In the genomic region with DNA sequence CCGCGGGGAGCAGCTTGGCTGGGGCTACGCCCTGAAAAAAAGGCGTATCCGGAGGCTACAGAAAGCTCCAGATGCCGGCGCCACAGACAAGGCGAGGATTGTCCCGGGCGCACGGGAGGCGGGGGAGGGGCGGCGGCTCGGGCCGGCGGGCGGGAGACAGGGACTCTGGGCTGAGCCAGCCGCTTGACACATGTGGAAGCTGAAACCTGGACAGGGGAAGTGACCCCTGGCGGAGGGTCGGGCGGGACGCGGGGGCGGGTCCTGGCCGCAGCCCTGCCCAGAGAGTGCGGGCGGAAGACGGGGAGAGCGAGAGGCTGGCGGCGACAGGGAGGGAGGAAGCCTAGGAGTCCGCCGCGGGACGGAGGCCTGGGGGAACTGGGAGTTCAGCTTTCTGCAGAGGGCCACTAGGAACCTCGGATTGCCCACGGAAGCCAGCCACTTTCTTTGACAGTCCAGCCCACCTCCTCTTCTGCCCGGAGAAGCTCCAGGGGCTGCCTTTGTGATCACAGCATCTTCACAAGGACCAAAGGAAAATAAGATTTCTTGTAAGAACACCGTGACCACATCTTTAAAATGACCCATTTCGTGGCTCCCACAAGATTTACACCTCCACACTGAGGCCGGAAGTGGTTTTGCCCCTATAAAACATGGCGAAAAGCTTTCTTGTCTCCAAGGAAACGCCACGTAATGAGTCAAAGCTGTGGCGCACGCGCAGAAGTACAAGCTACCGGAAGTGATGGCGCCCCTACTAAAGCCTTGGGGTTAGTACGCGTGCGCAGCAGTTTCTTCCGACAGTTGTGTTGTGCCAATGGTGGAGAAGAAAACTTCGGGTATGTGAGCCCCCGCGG, we compare ENCODE assay signal across 8 cellular contexts. TPM values are rescaled to one million over a fixed set of nuclear protein-coding genes. Genes with fewer than 3 reads are reported as not detected.
DNase-seq lines count a peak whose midpoint lies in the region; ATAC-seq and TF ChIP-seq lines count a peak whose summit lies in the region.

A gene with protein sequence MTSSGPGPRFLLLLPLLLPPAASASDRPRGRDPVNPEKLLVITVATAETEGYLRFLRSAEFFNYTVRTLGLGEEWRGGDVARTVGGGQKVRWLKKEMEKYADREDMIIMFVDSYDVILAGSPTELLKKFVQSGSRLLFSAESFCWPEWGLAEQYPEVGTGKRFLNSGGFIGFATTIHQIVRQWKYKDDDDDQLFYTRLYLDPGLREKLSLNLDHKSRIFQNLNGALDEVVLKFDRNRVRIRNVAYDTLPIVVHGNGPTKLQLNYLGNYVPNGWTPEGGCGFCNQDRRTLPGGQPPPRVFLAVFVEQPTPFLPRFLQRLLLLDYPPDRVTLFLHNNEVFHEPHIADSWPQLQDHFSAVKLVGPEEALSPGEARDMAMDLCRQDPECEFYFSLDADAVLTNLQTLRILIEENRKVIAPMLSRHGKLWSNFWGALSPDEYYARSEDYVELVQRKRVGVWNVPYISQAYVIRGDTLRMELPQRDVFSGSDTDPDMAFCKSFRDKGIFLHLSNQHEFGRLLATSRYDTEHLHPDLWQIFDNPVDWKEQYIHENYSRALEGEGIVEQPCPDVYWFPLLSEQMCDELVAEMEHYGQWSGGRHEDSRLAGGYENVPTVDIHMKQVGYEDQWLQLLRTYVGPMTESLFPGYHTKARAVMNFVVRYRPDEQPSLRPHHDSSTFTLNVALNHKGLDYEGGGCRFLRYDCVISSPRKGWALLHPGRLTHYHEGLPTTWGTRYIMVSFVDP (minus strand): TSS at position 194 of the 848 bp plus-strand sequence. CDS start 307 bp downstream, outside the sequence.
A gene (plus strand): TSS at position 778 of the 848 bp plus-strand sequence. CDS start 31 bp downstream, at position 809.

- H3K36me3 Mint-ChIP-seq in endothelial cell (ENCODE audit: low read depth, unreplicated experiment) (no peaks in the 10 kb centered on the region), mesothelial cell of epicardium (peaks cover 10% of the 10 kb centered on the region)

- no peaks in the 10 kb centered on the region for H4K20me1 ChIP-seq in OCI-LY3 (ENCODE audit: insufficient read depth, low read length)

- H3K27ac ChIP-seq in OCI-LY3 (ENCODE audit: low read length), result peak within 1 kb of the TSS; percentile 74

- H3K4me3 Mint-ChIP-seq in endothelial cell (ENCODE audit: unreplicated experiment), result peak within 1 kb of the TSS; percentile 97
- peak within 1 kb of the TSS; percentile 95 for H3K4me3 Mint-ChIP-seq in mesothelial cell of epicardium

- peak; percentile 93 for DNase-seq in D341Med (ENCODE audit: low spot score)
- peak; percentile 99 for DNase-seq in HuH-7 (ENCODE audit: low spot score)
- DNase-seq in activated CD8-positive, alpha-beta memory T cell treated with anti-CD3 and anti-CD28 coated beads, Interleukin-2, amount 50 U/mL, for 48 hours, result peak; percentile 95
- peak; percentile 91 for DNase-seq in endothelial cell (ENCODE audit: low spot score)
- peak; percentile 93 to 94 for DNase-seq in mesothelial cell of epicardium (ENCODE audit: low spot score in 2 of 2, unreplicated experiment in 2 of 2)
- DNase-seq in stimulated activated CD8-positive, alpha-beta memory T cell treated with anti-CD3 and anti-CD28 coated beads, Interleukin-15, amount 100 ng/mL, for 48 hours (ENCODE audit: low read depth in 2 of 2), result peak; percentile 87 to 91

- H3K27me3 Mint-ChIP-seq in endothelial cell (ENCODE audit: unreplicated experiment) (peaks cover 15% of the 10 kb centered on the region), mesothelial cell of epicardium (ENCODE audit: low read depth) (no peaks in the 10 kb centered on the region)

- peak within 1 kb of the TSS; percentile 97 for H3K27ac Mint-ChIP-seq in endothelial cell (ENCODE audit: unreplicated experiment)
- H3K27ac Mint-ChIP-seq in mesothelial cell of epicardium, result peak within 1 kb of the TSS; percentile 90

- no peaks in the 10 kb centered on the region for H3K27me3 ChIP-seq in OCI-LY3 (ENCODE audit: low read depth, low read length)

- peak within 1 kb of the TSS; percentile 87 for H3K4me3 ChIP-seq in OCI-LY3 (ENCODE audit: low read length)

- peaks cover 12% of the 10 kb centered on the region for H3K4me1 ChIP-seq in OCI-LY3 (ENCODE audit: low read length)

- H3K79me2 ChIP-seq in OCI-LY3 (ENCODE audit: low read length), result peaks cover 32% of the 10 kb centered on the region

- peaks cover 5% of the 10 kb centered on the region for H3K36me3 ChIP-seq in OCI-LY3 (replicated peaks; ENCODE audit: low read depth, low read length)

- H3K9me3 Mint-ChIP-seq in endothelial cell (ENCODE audit: unreplicated experiment) (no peaks in the 10 kb centered on the region), mesothelial cell of epicardium (no peaks in the 10 kb centered on the region)

- peak within 1 kb of the TSS; percentile 88 for H3K9ac ChIP-seq in OCI-LY3 (ENCODE audit: low read length)

- H3K4me1 Mint-ChIP-seq in endothelial cell (ENCODE audit: unreplicated experiment) (peaks cover 18% of the 10 kb centered on the region), mesothelial cell of epicardium (peaks cover 22% of the 10 kb centered on the region)

- ATAC-seq in GM21515 (IDR thresholded peaks at IDR 0.05; ENCODE audit: unreplicated experiment), result peak; percentile 63

- no peaks in the 10 kb centered on the region for H3K9me3 ChIP-seq in OCI-LY3 (ENCODE audit: insufficient read depth, low read length)

- H2AFZ ChIP-seq in OCI-LY3 (ENCODE audit: low read depth, low read length), result peak within 1 kb of the TSS; percentile 86

- TF ChIP-seq CTCF in OCI-LY3 (IDR thresholded peaks at IDR 0.05; ENCODE audit: low read depth, low read length) (no peak), endothelial cell (IDR thresholded peaks at IDR 0.05; ENCODE audit: unreplicated experiment) (peak; percentile 25), mesothelial cell of epicardium (IDR thresholded peaks at IDR 0.05; ENCODE audit: unreplicated experiment) (no peak)

- H3K4me2 ChIP-seq in OCI-LY3 (ENCODE audit: low read length), result peak within 1 kb of the TSS; percentile 98

RNA-seq across cellular contexts. Expression of the first gene that starts in this region (rescaled TPM):
- total RNA-seq in endothelial cell (ENCODE audit: unreplicated experiment) (73.0 TPM), mesothelial cell of epicardium (65.8 to 66.9 TPM (median 66.4 TPM) in 3 replicates)

RNA-seq across cellular contexts. Expression of the second gene that starts in this region (rescaled TPM):
- total RNA-seq in endothelial cell (ENCODE audit: unreplicated experiment), result 71.5 TPM
- total RNA-seq in mesothelial cell of epicardium, result 52.8 to 57.7 TPM (median 54.9 TPM) in 3 replicates

Comparison
In these comparisons a context has a peak if more than half of its experiments do, and no peak if none do; other contexts are left out.
1. Peak in every context shown above with its lines: DNase-seq, ATAC-seq, H3K4me3 ChIP-seq and H3K27ac ChIP-seq.